1 cellular context compared by ENCODE assay signal in the genomic region with DNA sequence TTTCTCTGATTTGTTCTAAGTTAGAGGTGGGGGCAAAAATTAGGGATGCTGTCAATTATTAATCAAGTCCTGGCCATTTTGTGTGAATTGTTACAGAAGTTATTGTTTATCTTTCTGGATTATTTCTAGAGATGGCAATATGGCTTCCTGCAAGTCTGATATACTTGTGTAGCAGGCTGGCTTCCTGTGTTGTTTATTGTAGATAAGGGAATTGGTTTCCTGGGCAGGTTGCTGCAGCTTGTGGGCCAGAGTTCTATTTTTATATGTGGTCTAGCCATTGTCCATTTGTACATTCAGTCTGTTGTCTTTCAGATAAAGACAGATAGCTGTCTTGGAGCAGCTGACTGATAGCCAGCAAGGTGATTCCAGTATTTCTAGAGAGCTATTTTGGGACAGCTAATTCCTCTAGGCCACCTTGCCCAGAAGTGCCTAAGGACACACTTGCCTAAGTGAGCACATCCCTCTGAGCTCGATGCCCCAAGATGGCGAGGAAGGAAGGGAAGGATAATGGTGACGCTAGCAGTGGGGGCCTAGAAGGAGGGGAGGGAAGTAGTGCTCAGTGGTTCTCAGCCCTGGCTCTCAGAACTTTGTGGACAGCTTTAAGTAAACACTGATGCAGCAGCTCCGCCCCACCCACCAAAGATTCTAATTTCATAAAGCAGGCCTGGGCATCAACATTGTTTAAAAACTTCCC.
TF ChIP-seq lines count a peak whose summit lies in the region.

No MANE protein-coding gene starts in this region.

TF ChIP-seq in K562, 482 proteins besides CTCF, POLR2A, EP300 and RAD21 (continued from another document):
- TF ChIP-seq, protein P1, sequence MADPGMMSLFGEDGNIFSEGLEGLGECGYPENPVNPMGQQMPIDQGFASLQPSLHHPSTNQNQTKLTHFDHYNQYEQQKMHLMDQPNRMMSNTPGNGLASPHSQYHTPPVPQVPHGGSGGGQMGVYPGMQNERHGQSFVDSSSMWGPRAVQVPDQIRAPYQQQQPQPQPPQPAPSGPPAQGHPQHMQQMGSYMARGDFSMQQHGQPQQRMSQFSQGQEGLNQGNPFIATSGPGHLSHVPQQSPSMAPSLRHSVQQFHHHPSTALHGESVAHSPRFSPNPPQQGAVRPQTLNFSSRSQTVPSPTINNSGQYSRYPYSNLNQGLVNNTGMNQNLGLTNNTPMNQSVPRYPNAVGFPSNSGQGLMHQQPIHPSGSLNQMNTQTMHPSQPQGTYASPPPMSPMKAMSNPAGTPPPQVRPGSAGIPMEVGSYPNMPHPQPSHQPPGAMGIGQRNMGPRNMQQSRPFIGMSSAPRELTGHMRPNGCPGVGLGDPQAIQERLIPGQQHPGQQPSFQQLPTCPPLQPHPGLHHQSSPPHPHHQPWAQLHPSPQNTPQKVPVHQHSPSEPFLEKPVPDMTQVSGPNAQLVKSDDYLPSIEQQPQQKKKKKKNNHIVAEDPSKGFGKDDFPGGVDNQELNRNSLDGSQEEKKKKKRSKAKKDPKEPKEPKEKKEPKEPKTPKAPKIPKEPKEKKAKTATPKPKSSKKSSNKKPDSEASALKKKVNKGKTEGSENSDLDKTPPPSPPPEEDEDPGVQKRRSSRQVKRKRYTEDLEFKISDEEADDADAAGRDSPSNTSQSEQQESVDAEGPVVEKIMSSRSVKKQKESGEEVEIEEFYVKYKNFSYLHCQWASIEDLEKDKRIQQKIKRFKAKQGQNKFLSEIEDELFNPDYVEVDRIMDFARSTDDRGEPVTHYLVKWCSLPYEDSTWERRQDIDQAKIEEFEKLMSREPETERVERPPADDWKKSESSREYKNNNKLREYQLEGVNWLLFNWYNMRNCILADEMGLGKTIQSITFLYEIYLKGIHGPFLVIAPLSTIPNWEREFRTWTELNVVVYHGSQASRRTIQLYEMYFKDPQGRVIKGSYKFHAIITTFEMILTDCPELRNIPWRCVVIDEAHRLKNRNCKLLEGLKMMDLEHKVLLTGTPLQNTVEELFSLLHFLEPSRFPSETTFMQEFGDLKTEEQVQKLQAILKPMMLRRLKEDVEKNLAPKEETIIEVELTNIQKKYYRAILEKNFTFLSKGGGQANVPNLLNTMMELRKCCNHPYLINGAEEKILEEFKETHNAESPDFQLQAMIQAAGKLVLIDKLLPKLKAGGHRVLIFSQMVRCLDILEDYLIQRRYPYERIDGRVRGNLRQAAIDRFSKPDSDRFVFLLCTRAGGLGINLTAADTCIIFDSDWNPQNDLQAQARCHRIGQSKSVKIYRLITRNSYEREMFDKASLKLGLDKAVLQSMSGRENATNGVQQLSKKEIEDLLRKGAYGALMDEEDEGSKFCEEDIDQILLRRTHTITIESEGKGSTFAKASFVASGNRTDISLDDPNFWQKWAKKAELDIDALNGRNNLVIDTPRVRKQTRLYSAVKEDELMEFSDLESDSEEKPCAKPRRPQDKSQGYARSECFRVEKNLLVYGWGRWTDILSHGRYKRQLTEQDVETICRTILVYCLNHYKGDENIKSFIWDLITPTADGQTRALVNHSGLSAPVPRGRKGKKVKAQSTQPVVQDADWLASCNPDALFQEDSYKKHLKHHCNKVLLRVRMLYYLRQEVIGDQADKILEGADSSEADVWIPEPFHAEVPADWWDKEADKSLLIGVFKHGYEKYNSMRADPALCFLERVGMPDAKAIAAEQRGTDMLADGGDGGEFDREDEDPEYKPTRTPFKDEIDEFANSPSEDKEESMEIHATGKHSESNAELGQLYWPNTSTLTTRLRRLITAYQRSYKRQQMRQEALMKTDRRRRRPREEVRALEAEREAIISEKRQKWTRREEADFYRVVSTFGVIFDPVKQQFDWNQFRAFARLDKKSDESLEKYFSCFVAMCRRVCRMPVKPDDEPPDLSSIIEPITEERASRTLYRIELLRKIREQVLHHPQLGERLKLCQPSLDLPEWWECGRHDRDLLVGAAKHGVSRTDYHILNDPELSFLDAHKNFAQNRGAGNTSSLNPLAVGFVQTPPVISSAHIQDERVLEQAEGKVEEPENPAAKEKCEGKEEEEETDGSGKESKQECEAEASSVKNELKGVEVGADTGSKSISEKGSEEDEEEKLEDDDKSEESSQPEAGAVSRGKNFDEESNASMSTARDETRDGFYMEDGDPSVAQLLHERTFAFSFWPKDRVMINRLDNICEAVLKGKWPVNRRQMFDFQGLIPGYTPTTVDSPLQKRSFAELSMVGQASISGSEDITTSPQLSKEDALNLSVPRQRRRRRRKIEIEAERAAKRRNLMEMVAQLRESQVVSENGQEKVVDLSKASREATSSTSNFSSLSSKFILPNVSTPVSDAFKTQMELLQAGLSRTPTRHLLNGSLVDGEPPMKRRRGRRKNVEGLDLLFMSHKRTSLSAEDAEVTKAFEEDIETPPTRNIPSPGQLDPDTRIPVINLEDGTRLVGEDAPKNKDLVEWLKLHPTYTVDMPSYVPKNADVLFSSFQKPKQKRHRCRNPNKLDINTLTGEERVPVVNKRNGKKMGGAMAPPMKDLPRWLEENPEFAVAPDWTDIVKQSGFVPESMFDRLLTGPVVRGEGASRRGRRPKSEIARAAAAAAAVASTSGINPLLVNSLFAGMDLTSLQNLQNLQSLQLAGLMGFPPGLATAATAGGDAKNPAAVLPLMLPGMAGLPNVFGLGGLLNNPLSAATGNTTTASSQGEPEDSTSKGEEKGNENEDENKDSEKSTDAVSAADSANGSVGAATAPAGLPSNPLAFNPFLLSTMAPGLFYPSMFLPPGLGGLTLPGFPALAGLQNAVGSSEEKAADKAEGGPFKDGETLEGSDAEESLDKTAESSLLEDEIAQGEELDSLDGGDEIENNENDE (IDR thresholded peaks at IDR 0.05; ENCODE audit: low read depth, low read length), result no peak
- TF ChIP-seq TAL1 (IDR thresholded peaks at IDR 0.05) (peak; percentile 52), SP2 (IDR thresholded peaks at IDR 0.05; ENCODE audit: extremely low read depth, low read depth, low read length, poor library complexity, severe bottlenecking) (no peak), MAFK (IDR thresholded peaks at IDR 0.05; ENCODE audit: low read length) (no peak), CBFA2T2 (conservative IDR thresholded peaks at IDR 0.05) (peak; percentile 53; the same call in 1 of the 2 replicates), TAF1 (IDR thresholded peaks at IDR 0.05; ENCODE audit: control insufficient read depth, extremely low read depth, insufficient read depth, low read length, severe bottlenecking) (no peak), PHF8 (IDR thresholded peaks at IDR 0.05; ENCODE audit: borderline replicate concordance, low read length) (no peak)
- TF ChIP-seq, protein P2, sequence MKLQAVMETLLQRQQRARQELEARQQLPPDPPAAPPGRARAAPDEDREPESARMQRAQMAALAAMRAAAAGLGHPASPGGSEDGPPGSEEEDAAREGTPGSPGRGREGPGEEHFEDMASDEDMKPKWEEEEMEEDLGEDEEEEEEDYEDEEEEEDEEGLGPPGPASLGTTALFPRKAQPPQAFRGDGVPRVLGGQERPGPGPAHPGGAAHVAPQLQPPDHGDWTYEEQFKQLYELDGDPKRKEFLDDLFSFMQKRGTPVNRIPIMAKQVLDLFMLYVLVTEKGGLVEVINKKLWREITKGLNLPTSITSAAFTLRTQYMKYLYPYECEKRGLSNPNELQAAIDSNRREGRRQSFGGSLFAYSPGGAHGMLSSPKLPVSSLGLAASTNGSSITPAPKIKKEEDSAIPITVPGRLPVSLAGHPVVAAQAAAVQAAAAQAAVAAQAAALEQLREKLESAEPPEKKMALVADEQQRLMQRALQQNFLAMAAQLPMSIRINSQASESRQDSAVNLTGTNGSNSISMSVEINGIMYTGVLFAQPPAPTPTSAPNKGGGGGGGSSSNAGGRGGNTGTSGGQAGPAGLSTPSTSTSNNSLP (IDR thresholded peaks at IDR 0.05; ENCODE audit: borderline replicate concordance, low read depth, low read length), result no peak
